Comparison of ENCODE assay signal across 8 cellular contexts in genomic region chr2:10120938-10121574, GRCh38. TPM values are rescaled to one million over a fixed set of nuclear protein-coding genes. Genes with fewer than 3 reads are reported as not detected.
A peak's percentile ranks its signal among the peaks of the same experiment; 100 is the strongest.
DNase-seq lines count a peak whose midpoint lies in the region; ATAC-seq and TF ChIP-seq lines count a peak whose summit lies in the region.

No MANE protein-coding gene starts in this region.

- DNase-seq in right atrium auricular region (ENCODE audit: low spot score): no peak
- no peak for DNase-seq in left cardiac atrium
- DNase-seq in Peyer's patch: no peak
- no peak for DNase-seq in endothelial cell (ENCODE audit: low spot score)
- DNase-seq in osteocyte (ENCODE audit: extremely low spot score, unreplicated experiment): no peak
- no peak for DNase-seq in effector CD8-positive, alpha-beta T cell (lab: John Stamatoyannopoulos, UW)

- no peaks in the 10 kb centered on the region for H3K9me3 ChIP-seq in right atrium auricular region
- H3K9me3 ChIP-seq in Peyer's patch: no peaks in the 10 kb centered on the region

- H3K27ac ChIP-seq in right atrium auricular region (peak overlapping the region; percentile 61 to 70), Peyer's patch (peak overlapping the region; percentile 61 to 90 (median 85))

- peaks cover 20% of the 10 kb centered on the region for H3K4me1 Mint-ChIP-seq in endothelial cell (ENCODE audit: unreplicated experiment)
- H3K4me1 Mint-ChIP-seq in osteocyte (ENCODE audit: unreplicated experiment): peaks cover 47% of the 10 kb centered on the region

- no peaks in the 10 kb centered on the region for H3K36me3 ChIP-seq in right atrium auricular region
- H3K36me3 ChIP-seq in Peyer's patch: no peaks in the 10 kb centered on the region

- H3K4me3 Mint-ChIP-seq in endothelial cell (ENCODE audit: unreplicated experiment) (peak overlapping the region; percentile 82), osteocyte (ENCODE audit: unreplicated experiment) (peak overlapping the region; percentile 97)

- H3K27me3 ChIP-seq in right atrium auricular region (peaks cover 9 to 12% of the 10 kb centered on the region in 2 donors), Peyer's patch (peaks cover 0 to 5% of the 10 kb centered on the region in 2 donors)

- no peak for ATAC-seq in left cardiac atrium
- ATAC-seq in GM21515 (IDR thresholded peaks at IDR 0.05; ENCODE audit: unreplicated experiment): no peak
- ATAC-seq in HG03442 (IDR thresholded peaks at IDR 0.05; ENCODE audit: unreplicated experiment): no peak

- H3K27ac Mint-ChIP-seq in endothelial cell (ENCODE audit: unreplicated experiment): no peak overlapping the region
- H3K27ac Mint-ChIP-seq in osteocyte (ENCODE audit: unreplicated experiment): peak overlapping the region; percentile 82

- H3K4me3 ChIP-seq in right atrium auricular region (peak overlapping the region; percentile 56 to 68), Peyer's patch (peak overlapping the region; percentile 48 to 75 (median 70))

- H3K36me3 Mint-ChIP-seq in endothelial cell (ENCODE audit: low read depth, unreplicated experiment) (peaks cover 5% of the 10 kb centered on the region), osteocyte (ENCODE audit: unreplicated experiment) (no peaks in the 10 kb centered on the region)

- H3K4me1 ChIP-seq in right atrium auricular region (peaks cover 0 to 31% of the 10 kb centered on the region in 2 donors), Peyer's patch (peaks cover 2 to 53% (median 16%) of the 10 kb centered on the region in 4 donors)

- TF ChIP-seq CTCF in right atrium auricular region (IDR thresholded peaks at IDR 0.05) (no peak), Peyer's patch (IDR thresholded peaks at IDR 0.05) (no peak), endothelial cell (IDR thresholded peaks at IDR 0.05; ENCODE audit: unreplicated experiment) (no peak), osteocyte (IDR thresholded peaks at IDR 0.05) (no peak)

- H3K27me3 Mint-ChIP-seq in endothelial cell (ENCODE audit: unreplicated experiment) (peaks cover 7% of the 10 kb centered on the region), osteocyte (ENCODE audit: unreplicated experiment) (no peaks in the 10 kb centered on the region)

- TF ChIP-seq POLR2A in Peyer's patch (IDR thresholded peaks at IDR 0.05): no peak

- intact Hi-C loops in left cardiac atrium (cut with DNase I): loop anchor here in 1 of 2 donors (5.0 kb wide), 1 partner anchor 316 kb away; no protein-coding TSS in a partner anchor

- H3K9me3 Mint-ChIP-seq in endothelial cell (ENCODE audit: unreplicated experiment) (no peaks in the 10 kb centered on the region), osteocyte (ENCODE audit: unreplicated experiment) (no peaks in the 10 kb centered on the region)

RNA-seq across cellular contexts. Expression of gene RRM2, which starts 1.5 kb away (rescaled TPM):
- under 1 TPM; 0.08 to 0.63 TPM for total RNA-seq in right atrium auricular region
- 1 to 10 TPM; 1.0 to 6.1 TPM for total RNA-seq in left cardiac atrium
- 100 to 1,000 TPM in 1 of 4 donors, 10 to 100 TPM in 2, 1 to 10 TPM in 1; 6.7 to 139 (median 20.5) TPM for total RNA-seq in Peyer's patch
- total RNA-seq in endothelial cell (ENCODE audit: unreplicated experiment): 18.7 TPM
- total RNA-seq in osteocyte: 28.3 and 33.6 TPM in 2 replicates

RNA-seq across cellular contexts. Expression of gene CYS1, which starts 40.8 kb away (rescaled TPM):
- total RNA-seq in right atrium auricular region: 1 to 10 TPM; 4.8 to 5.9 TPM
- total RNA-seq in left cardiac atrium: 1 to 10 TPM; 3.5 to 4.1 TPM
- 1 to 10 TPM in 3 of 4 donors, not detected in 1; 1.3 to 5.8 (median 1.6) TPM for total RNA-seq in Peyer's patch
- 7.3 TPM for total RNA-seq in endothelial cell (ENCODE audit: unreplicated experiment)
- 5.1 and 5.5 TPM in 2 replicates for total RNA-seq in osteocyte
